ENCODE assay signal across 13 cellular contexts in genomic region chr16:10729649-10730048, GRCh38. TPM values are rescaled to one million over a fixed set of nuclear protein-coding genes. Genes with fewer than 3 reads are reported as not detected.
DNase-seq lines count a peak whose midpoint lies in the region; ATAC-seq, FAIRE-seq and TF ChIP-seq lines count a peak whose summit lies in the region.
"Had no signal": no experiment of that assay in that cellular context is flagged by ENCODE, and none has a peak within 500 bp of the region (broad histone marks: within the 10 kb centered on the region; RNA-seq: fewer than 3 reads in every experiment).

No MANE protein-coding gene starts in this region.

- H3K27me3 ChIP-seq in PC-3 (ENCODE audit: low read length) (no peaks in the 10 kb centered on the region), small intestine (ENCODE audit: control insufficient read depth in 2 of 2, insufficient read depth in 2 of 2, low read length in 2 of 2) (no peaks in the 10 kb centered on the region)
- H3K27me3 ChIP-seq: ovary had no signal

- TF ChIP-seq POLR2A in H54 (IDR thresholded peaks at IDR 0.05; ENCODE audit: low read depth, low read length): no peak

- DNase-seq in H54 (ENCODE audit: insufficient read length, low spot score): peak; percentile 56
- DNase-seq in PC-3: peak; percentile 89
- DNase-seq in fibroblast of mammary gland (ENCODE audit: low read depth): peak; percentile 75
- DNase-seq in small intestine: peak; percentile 83
- no peak for DNase-seq in Ammon's horn (ENCODE audit: low spot score)
- no peak for DNase-seq in RPMI8226
- no peak for DNase-seq in T-helper 2 cell treated with Interferon-gamma antibody and Interleukin-4, amounts not matched to agents 5 μg/mL and 100 μg/mL, for 36 hours (ENCODE audit: low spot score)
- DNase-seq: NCI-H1930 had no signal

- ATAC-seq in PC-3: peak; percentile 96
- no peak for ATAC-seq in activated CD4-positive, CD25-positive, alpha-beta regulatory T cell treated with anti-CD3 and anti-CD28 coated beads, Interleukin-2, amount 50 U/mL, for 24 hours

- CTCF ChIA-PET in PC-3 (lab: Charles Lee): no interaction called here

- no peaks in the 10 kb centered on the region for H3K9me3 Mint-ChIP-seq in T-helper 2 cell treated with Interferon-gamma antibody and Interleukin-4, amounts not matched to agents 5 μg/mL and 100 μg/mL, for 36 hours

- intact Hi-C loops in PC-3 (cut with micrococcal nuclease): no loop called here

- H4K20me1 ChIP-seq in PC-3 (ENCODE audit: low read length): no peaks in the 10 kb centered on the region

- H3K36me3 Mint-ChIP-seq in T-helper 2 cell treated with Interferon-gamma antibody and Interleukin-4, amounts not matched to agents 5 μg/mL and 100 μg/mL, for 36 hours (ENCODE audit: low read depth): no peaks in the 10 kb centered on the region

- H3K27ac Mint-ChIP-seq in T-helper 2 cell treated with Interferon-gamma antibody and Interleukin-4, amounts not matched to agents 5 μg/mL and 100 μg/mL, for 36 hours: no peak overlapping the region
- H3K27ac Mint-ChIP-seq: stimulated activated naive CD8-positive, alpha-beta T cell treated with anti-CD3 and anti-CD28 coated beads, Interleukin-15, Interleukin-2, amounts not matched to agents 100 ng/mL and 50 ng/mL, for 24 hours had no signal

- no peak overlapping the region for H3K4me3 Mint-ChIP-seq in T-helper 2 cell treated with Interferon-gamma antibody and Interleukin-4, amounts not matched to agents 5 μg/mL and 100 μg/mL, for 36 hours
- H3K4me3 Mint-ChIP-seq: stimulated activated naive CD8-positive, alpha-beta T cell treated with anti-CD3 and anti-CD28 coated beads, Interleukin-15, Interleukin-2, amounts not matched to agents 100 ng/mL and 50 ng/mL, for 24 hours had no signal

- no TSS peak for BruUV-seq in PC-3 (replicated peaks; lab: Mats Ljungman, UMichigan)

- POLR2A ChIA-PET in PC-3 (lab: Charles Lee; ENCODE audit: unreplicated experiment): no interaction called here

- H3K79me2 ChIP-seq in PC-3 (ENCODE audit: low read length): no peaks in the 10 kb centered on the region

- TF ChIP-seq CTCF in PC-3 (conservative IDR thresholded peaks at IDR 0.05; ENCODE audit: low read depth, low read length): peak; percentile 47
- peak; percentile 21 for TF ChIP-seq CTCF in fibroblast of mammary gland (conservative IDR thresholded peaks at IDR 0.05; ENCODE audit: control insufficient read depth, insufficient read depth, low read depth, low read length)

- no peaks in the 10 kb centered on the region for H3K9me3 ChIP-seq in PC-3 (ENCODE audit: low read length)
- no peaks in the 10 kb centered on the region for H3K9me3 ChIP-seq in small intestine (ENCODE audit: control insufficient read depth, low read depth)
- H3K9me3 ChIP-seq: ovary had no signal

- 38 to 59% (median 57%) methylated on average over 10 to 11 of the region's 11 CpGs for WGBS in small intestine, 3 donors

- peaks cover 2% of the 10 kb centered on the region for H3K27me3 Mint-ChIP-seq in T-helper 2 cell treated with Interferon-gamma antibody and Interleukin-4, amounts not matched to agents 5 μg/mL and 100 μg/mL, for 36 hours (ENCODE audit: low read depth)
- H3K27me3 Mint-ChIP-seq: stimulated activated naive CD8-positive, alpha-beta T cell treated with anti-CD3 and anti-CD28 coated beads, Interleukin-15, Interleukin-2, amounts not matched to agents 100 ng/mL and 50 ng/mL, for 24 hours had no signal

- H3K4me1 Mint-ChIP-seq in T-helper 2 cell treated with Interferon-gamma antibody and Interleukin-4, amounts not matched to agents 5 μg/mL and 100 μg/mL, for 36 hours (ENCODE audit: low read depth): no peaks in the 10 kb centered on the region

- H3K4me2 ChIP-seq in PC-3 (ENCODE audit: low read length): peak overlapping the region; percentile 55

- no peaks in the 10 kb centered on the region for H3K9me2 ChIP-seq in PC-3 (replicated peaks; ENCODE audit: low read length)

- H3K4me3 ChIP-seq in PC-3 (ENCODE audit: low read length) (peak overlapping the region; percentile 13; the same call in 1 of the 2 replicates), fibroblast of mammary gland (ENCODE audit: control insufficient read depth, low read depth, low read length) (no peak overlapping the region), small intestine (ENCODE audit: low read depth in 1 of 2, low read length in 2 of 2) (no peak overlapping the region)
- H3K4me3 ChIP-seq: ovary had no signal

- H2AFZ ChIP-seq in PC-3 (ENCODE audit: low read length): peak overlapping the region; percentile 71

- H3K36me3 ChIP-seq in PC-3 (ENCODE audit: low read depth, low read length): no peaks in the 10 kb centered on the region
- H3K36me3 ChIP-seq in small intestine (ENCODE audit: control insufficient read depth in 2 of 2, insufficient read depth in 2 of 2, low read length in 2 of 2): no peaks in the 10 kb centered on the region
- H3K36me3 ChIP-seq: ovary had no signal

- H3K27ac ChIP-seq in PC-3 (ENCODE audit: low read length): no peak overlapping the region
- no peak overlapping the region for H3K27ac ChIP-seq in small intestine (ENCODE audit: low read depth in 1 of 2, low read length in 1 of 2)
- H3K27ac ChIP-seq: ovary had no signal

- peaks cover 7% of the 10 kb centered on the region for H3K4me1 ChIP-seq in PC-3 (ENCODE audit: insufficient read depth, low read length)
- no peaks in the 10 kb centered on the region for H3K4me1 ChIP-seq in small intestine (ENCODE audit: control insufficient read depth in 2 of 2, insufficient read depth in 1 of 2, low read depth in 1 of 2, low read length in 1 of 2)

- no peak overlapping the region for H3K9ac ChIP-seq in PC-3 (ENCODE audit: low read length)

- FAIRE-seq in H54 (lab: Jason Lieb, UNC) (peak; percentile 66), small intestine (lab: Jason Lieb, UNC) (no peak)
- FAIRE-seq: endometrium had no signal

- H3F3A ChIP-seq in PC-3 (ENCODE audit: low read length, unreplicated experiment): no peaks in the 10 kb centered on the region

RNA-seq across cellular contexts. Expression of gene NUBP1, which starts 14.0 kb away (rescaled TPM):
- total RNA-seq in PC-3 (2014; rRNA removed): 34.3 and 49.3 TPM in 2 replicates
- polyA plus RNA-seq in small intestine: 10 to 100 TPM; 35.3 to 47.4 (median 37.0) TPM

RNA-seq across cellular contexts. Expression of gene TEKT5, which starts 34.9 kb away (rescaled TPM):
- total RNA-seq in PC-3 (2014; rRNA removed): not detected in 2 replicates
- polyA plus RNA-seq in small intestine: under 1 TPM in 1 of 3 donors, not detected in 2; 0.25 TPM
- total RNA-seq: activated CD8-positive, alpha-beta memory T cell treated with anti-CD3 and anti-CD28 coated beads for 36 hours had no signal

Comparison
In these comparisons a context has a peak if more than half of its experiments do, and no peak if none do; other contexts are left out.
1. DNase-seq: peak in H54 (single experiment), PC-3 (single experiment), fibroblast of mammary gland (single experiment) and small intestine (single experiment); none in Ammon's horn (single experiment), RPMI8226 (single experiment) and T-helper 2 cell treated with Interferon-gamma antibody and Interleukin-4, amounts not matched to agents 5 μg/mL and 100 μg/mL, for 36 hours (single experiment).